Comparison of ENCODE assay signal across 1 cellular context in genomic region chr14:52834440-52834842, GRCh38.
A peak's percentile ranks its signal among the peaks of the same experiment; 100 is the strongest.
TF ChIP-seq lines count a peak whose summit lies in the region.

No MANE protein-coding gene starts in this region.

TF ChIP-seq in IMR-90, 13 proteins besides CTCF, POLR2A, EP300 and RAD21:
- no peak for TF ChIP-seq ELK1 (IDR thresholded peaks at IDR 0.05; ENCODE audit: borderline replicate concordance, low read depth, low read length)
- 0 out of 2 replicates have a peak, but pooled peaks have one; percentile 23 for TF ChIP-seq FOS (IDR thresholded peaks at IDR 0.05; ENCODE audit: low read depth, low read length)
- no peak for TF ChIP-seq SMC3 (IDR thresholded peaks at IDR 0.05; ENCODE audit: low read depth, low read length)
- TF ChIP-seq NFE2L2 (IDR thresholded peaks at IDR 0.05; ENCODE audit: low read depth, low read length), result peak; percentile 73
- TF ChIP-seq BHLHE40 (IDR thresholded peaks at IDR 0.05; ENCODE audit: low read depth, low read length), result peak; percentile 71
